ENCODE assay signal across 10 cellular contexts in genomic region chr7:157352506-157352905, GRCh38.
DNase-seq lines count a peak whose midpoint lies in the region; ATAC-seq lines count a peak whose summit lies in the region.
"Had no signal": no experiment of that assay in that cellular context is flagged by ENCODE, and none has a peak within 500 bp of the region (broad histone marks: within the 10 kb centered on the region; RNA-seq: fewer than 3 reads in every experiment).

No MANE protein-coding gene starts in this region.

- peak overlapping the region; percentile 8 for H3K27ac ChIP-seq in KOPT-K1 (ENCODE audit: low read depth, low read length, poor library complexity, severe bottlenecking)

- H3K9me3 Mint-ChIP-seq in central memory CD8-positive, alpha-beta T cell = no peaks in the 10 kb centered on the region
- H3K9me3 Mint-ChIP-seq in stimulated activated memory B cell treated with anti-CD40 and anti-IgM and Interleukin-4, amounts not matched to agents 10 μg/mL and 1 μg/mL and 100 μg/mL, for 72 hours = peaks cover 2% of the 10 kb centered on the region

- peaks cover 47% of the 10 kb centered on the region for H3K36me3 Mint-ChIP-seq in central memory CD8-positive, alpha-beta T cell (ENCODE audit: insufficient read depth)
- peaks cover 39% of the 10 kb centered on the region for H3K36me3 Mint-ChIP-seq in stimulated activated memory B cell treated with anti-CD40 and anti-IgM and Interleukin-4, amounts not matched to agents 10 μg/mL and 1 μg/mL and 100 μg/mL, for 72 hours

- peak overlapping the region; percentile 31 for H3K4me3 Mint-ChIP-seq in central memory CD8-positive, alpha-beta T cell
- H3K4me3 Mint-ChIP-seq in stimulated activated memory B cell treated with anti-CD40 and anti-IgM and Interleukin-4, amounts not matched to agents 10 μg/mL and 1 μg/mL and 100 μg/mL, for 72 hours = peak overlapping the region; percentile 45

- no peaks in the 10 kb centered on the region for H3K9me3 ChIP-seq in KOPT-K1 (ENCODE audit: insufficient read depth, low read length, poor library complexity, severe bottlenecking)
- H3K9me3 ChIP-seq: stomach had no signal

- H3K36me3 ChIP-seq in KOPT-K1 (ENCODE audit: insufficient read depth, low read length) = peaks cover 44% of the 10 kb centered on the region
- H3K36me3 ChIP-seq: stomach had no signal

- H3K27ac Mint-ChIP-seq in central memory CD8-positive, alpha-beta T cell (ENCODE audit: low read depth) = no peak overlapping the region
- peak overlapping the region; percentile 15 for H3K27ac Mint-ChIP-seq in stimulated activated memory B cell treated with anti-CD40 and anti-IgM and Interleukin-4, amounts not matched to agents 10 μg/mL and 1 μg/mL and 100 μg/mL, for 72 hours

- DNase-seq in activated effector memory CD4-positive, alpha-beta T cell treated with anti-CD3 and anti-CD28 coated beads, Interleukin-2, amount 50 U/mL, for 16 hours = peak; percentile 61
- DNase-seq in activated effector memory CD4-positive, alpha-beta T cell treated with Interleukin-2 at 50 U/mL for 16 hours = no peak
- no peak for DNase-seq in central memory CD8-positive, alpha-beta T cell (ENCODE audit: low spot score in 2 of 2)
- no peak for DNase-seq in activated gamma-delta T cell (lab: John Stamatoyannopoulos, UW)
- DNase-seq in cerebellar nuclear complex (lab: John Stamatoyannopoulos, UW) = no peak
- no peak for DNase-seq in NCI-H1417 treated with DMSO at 0.1 percent for 48 hours (lab: John Stamatoyannopoulos, UW)
- DNase-seq: NCI-H774, stomach had no signal

- no peaks in the 10 kb centered on the region for H3K27me3 Mint-ChIP-seq in central memory CD8-positive, alpha-beta T cell
- no peaks in the 10 kb centered on the region for H3K27me3 Mint-ChIP-seq in stimulated activated memory B cell treated with anti-CD40 and anti-IgM and Interleukin-4, amounts not matched to agents 10 μg/mL and 1 μg/mL and 100 μg/mL, for 72 hours

- ATAC-seq in central memory CD8-positive, alpha-beta T cell (replicated peaks; ENCODE audit: extremely low read depth, poor library complexity, severe bottlenecking) = peak; percentile 8
- no peak for ATAC-seq in stimulated activated memory B cell treated with anti-CD40 and anti-IgM and Interleukin-4, amounts not matched to agents 10 μg/mL and 1 μg/mL and 100 μg/mL, for 72 hours

- peaks cover 89% of the 10 kb centered on the region for H3K4me1 Mint-ChIP-seq in central memory CD8-positive, alpha-beta T cell
- peaks cover 94% of the 10 kb centered on the region for H3K4me1 Mint-ChIP-seq in stimulated activated memory B cell treated with anti-CD40 and anti-IgM and Interleukin-4, amounts not matched to agents 10 μg/mL and 1 μg/mL and 100 μg/mL, for 72 hours
